ENCODE assay signal across 15 cellular contexts in the genomic region with DNA sequence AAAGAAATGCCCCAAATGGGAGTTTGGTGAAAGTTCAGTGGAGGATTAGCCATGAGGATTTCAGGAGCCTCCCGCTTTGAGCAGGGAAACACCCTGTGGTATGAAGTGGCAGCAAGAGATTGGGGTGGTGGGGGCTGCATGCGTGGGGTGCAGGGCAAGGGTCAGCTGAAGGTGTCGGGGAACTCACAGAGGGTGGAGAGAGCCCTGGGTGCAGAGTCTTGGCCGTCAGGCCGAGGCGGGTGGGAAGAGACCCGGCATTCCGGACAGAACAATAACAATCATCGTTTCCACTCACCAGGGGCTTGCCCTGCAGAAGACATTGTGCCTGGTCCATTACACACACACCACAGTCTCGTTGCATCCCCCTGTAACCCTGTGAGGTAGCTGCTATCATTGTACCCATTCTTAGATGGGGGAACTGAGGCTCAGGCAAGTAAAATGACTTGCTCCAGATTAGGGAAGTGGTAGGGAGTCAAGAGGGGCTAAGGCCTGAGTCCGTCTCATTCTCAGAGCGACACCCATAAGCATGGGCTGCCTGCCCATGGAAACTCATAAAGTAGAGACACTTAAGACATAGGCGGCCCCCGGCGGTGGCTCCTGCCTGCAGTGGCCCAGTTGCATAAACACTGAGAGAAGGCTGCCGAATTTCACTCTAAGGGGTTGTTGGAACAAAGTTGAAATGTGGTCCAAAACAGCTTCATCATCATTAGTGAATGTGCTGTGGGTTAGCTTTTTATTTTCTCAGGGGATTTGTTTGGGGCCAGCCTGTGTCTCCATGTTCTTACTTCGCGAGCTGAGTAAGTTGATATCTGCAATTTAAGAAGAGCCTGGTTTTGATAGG.
DNase-seq lines count a peak whose midpoint lies in the region; ATAC-seq lines count a peak whose summit lies in the region.
"Had no signal": no experiment of that assay in that cellular context is flagged by ENCODE, and none has a peak within 500 bp of the region (broad histone marks: within the 10 kb centered on the region; RNA-seq: fewer than 3 reads in every experiment).

No MANE protein-coding gene starts in this region.

- peak overlapping the region; percentile 56 for H3K9ac ChIP-seq in adipocyte (ENCODE audit: low read length)

- H3K4me1 Mint-ChIP-seq in immature natural killer cell, result peaks cover 30 to 67% of the 10 kb centered on the region in 2 donors

- H3K4me3 ChIP-seq in adipocyte (ENCODE audit: low read length), result peak overlapping the region; percentile 66

- H3K27me3 ChIP-seq in adipocyte (replicated peaks; ENCODE audit: control insufficient read depth, insufficient read depth, low read length), result no peaks in the 10 kb centered on the region
- H3K27me3 ChIP-seq: dorsolateral prefrontal cortex had no signal

- no peaks in the 10 kb centered on the region for H3K9me3 ChIP-seq in adipocyte (ENCODE audit: control insufficient read depth, low read length)

- no peaks in the 10 kb centered on the region for H3K9me3 Mint-ChIP-seq in immature natural killer cell
- H3K9me3 Mint-ChIP-seq: CD4-positive, alpha-beta memory T cell; stimulated activated effector memory CD8-positive, alpha-beta T cell treated with anti-CD3 and anti-CD28 coated beads, Interleukin-12 subunit alpha, Interleukin-12 subunit beta, amount 100 ng/mL, for 72 hours had no signal

- no peaks in the 10 kb centered on the region for H3K36me3 ChIP-seq in adipocyte (ENCODE audit: control insufficient read depth, insufficient read depth, low read length, severe bottlenecking)

- peaks cover 2 to 6% (median 6%) of the 10 kb centered on the region in 3 donors for H3K36me3 Mint-ChIP-seq in immature natural killer cell
- H3K36me3 Mint-ChIP-seq: stimulated activated effector memory CD8-positive, alpha-beta T cell treated with anti-CD3 and anti-CD28 coated beads, Interleukin-12 subunit alpha, Interleukin-12 subunit beta, amount 100 ng/mL, for 72 hours had no signal

- peaks cover 25% of the 10 kb centered on the region for H3K4me1 ChIP-seq in adipocyte (ENCODE audit: control insufficient read depth, insufficient read depth, low read length)

- peak overlapping the region in 5 of 6 donors; percentile 29 to 74 (median 64) for H3K27ac Mint-ChIP-seq in immature natural killer cell
- H3K27ac Mint-ChIP-seq: stimulated activated effector memory CD8-positive, alpha-beta T cell treated with anti-CD3 and anti-CD28 coated beads, Interleukin-12 subunit alpha, Interleukin-12 subunit beta, amount 100 ng/mL, for 72 hours had no signal

- peaks cover 0 to 4% (median 2%) of the 10 kb centered on the region in 3 donors for H3K27me3 Mint-ChIP-seq in immature natural killer cell (ENCODE audit: low read depth in 3 of 3)
- H3K27me3 Mint-ChIP-seq: CD4-positive, alpha-beta memory T cell had no signal

- no peak overlapping the region for H3K4me3 Mint-ChIP-seq in immature natural killer cell
- H3K4me3 Mint-ChIP-seq: CD4-positive, alpha-beta memory T cell; stimulated activated effector memory CD8-positive, alpha-beta T cell treated with anti-CD3 and anti-CD28 coated beads, Interleukin-12 subunit alpha, Interleukin-12 subunit beta, amount 100 ng/mL, for 72 hours had no signal

- ATAC-seq in GM19023 (IDR thresholded peaks at IDR 0.05; ENCODE audit: unreplicated experiment), result no peak
- ATAC-seq: stimulated activated effector memory CD8-positive, alpha-beta T cell treated with anti-CD3 and anti-CD28 coated beads, Interleukin-12 subunit alpha, Interleukin-12 subunit beta, amount 100 ng/mL, for 72 hours had no signal

- DNase-seq in DMS 273 (lab: John Stamatoyannopoulos, UW; ENCODE audit: unreplicated experiment) (peak; percentile 45), DMS 273 treated with DMSO at 0.1 percent for 48 hours (lab: John Stamatoyannopoulos, UW) (no peak), adipocyte (ENCODE audit: low read depth) (no peak), immature natural killer cell (no peak), smooth muscle cell of the brain vasculature (ENCODE audit: low read depth, low spot score) (peak; percentile 54), GM03348 (ENCODE audit: low spot score) (no peak), COLO668 (lab: John Stamatoyannopoulos, UW; ENCODE audit: unreplicated experiment) (no peak)
- DNase-seq: CD4-positive, alpha-beta memory T cell; dorsolateral prefrontal cortex; KG1; NCI-H1694; NCI-H524 treated with DMSO at 0.1 percent for 48 hours; stimulated activated CD4-positive, alpha-beta T cell treated with anti-CD3 and anti-CD28 coated beads, Interleukin-4, amount 100 ng/mL, for 4 hours had no signal

Comparison
In these comparisons a context has a peak if more than half of its experiments do, and no peak if none do; other contexts are left out.
1. DNase-seq: peak in DMS 273 (single experiment) and smooth muscle cell of the brain vasculature (single experiment); none in DMS 273 treated with DMSO at 0.1 percent for 48 hours (single experiment), adipocyte (single experiment), immature natural killer cell (0 of 3), GM03348 (single experiment) and COLO668 (single experiment).